ENCODE assay signal across 24 cellular contexts in the genomic region with DNA sequence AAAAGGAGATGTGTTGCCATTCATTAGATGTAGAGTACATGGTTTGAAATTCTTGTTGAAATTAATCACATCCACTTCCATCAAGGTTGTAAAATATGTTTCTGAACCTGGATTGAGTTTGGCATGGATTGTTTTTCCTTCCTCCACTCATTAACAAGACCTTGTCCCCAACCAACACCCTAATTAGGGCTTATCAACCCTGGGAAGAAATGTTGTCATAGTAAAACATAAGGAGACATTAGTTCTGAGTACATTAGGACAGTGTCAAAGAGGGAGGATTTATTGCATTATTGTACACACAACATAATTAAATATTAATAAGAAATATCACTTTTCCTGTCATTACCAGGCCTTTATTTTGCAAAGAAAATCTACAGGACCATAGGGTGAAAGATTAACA. TPM values are rescaled to one million over a fixed set of nuclear protein-coding genes. Genes with fewer than 3 reads are reported as not detected.
DNase-seq lines count a peak whose midpoint lies in the region; ATAC-seq, FAIRE-seq and TF ChIP-seq lines count a peak whose summit lies in the region.
"Had no signal": no experiment of that assay in that cellular context is flagged by ENCODE, and none has a peak within 500 bp of the region (broad histone marks: within the 10 kb centered on the region; RNA-seq: fewer than 3 reads in every experiment).

No MANE protein-coding gene starts in this region.

- H3K27ac Mint-ChIP-seq in Calu3 (ENCODE audit: unreplicated experiment): peak overlapping the region; percentile 69
- H3K27ac Mint-ChIP-seq: CD14-positive monocyte; CD4-positive, alpha-beta memory T cell; CD8-positive, alpha-beta memory T cell had no signal

- H3K4me3 ChIP-seq in pancreas (no peak overlapping the region), small intestine (ENCODE audit: low read depth in 1 of 2, low read length in 2 of 2) (no peak overlapping the region)
- H3K4me3 ChIP-seq: A549, BLaER1 had no signal

- H3K27me3 ChIP-seq in pancreas: no peaks in the 10 kb centered on the region
- no peaks in the 10 kb centered on the region for H3K27me3 ChIP-seq in small intestine (ENCODE audit: control insufficient read depth in 2 of 2, insufficient read depth in 2 of 2, low read length in 2 of 2)
- H3K27me3 ChIP-seq: BLaER1 had no signal

- CTCF ChIA-PET in Calu3 (lab: Charles Lee): no interaction called here

- H3K9me3 Mint-ChIP-seq in Calu3 (ENCODE audit: low read depth, unreplicated experiment): peaks cover 4% of the 10 kb centered on the region

- no peak overlapping the region for H3K4me3 Mint-ChIP-seq in Calu3 (ENCODE audit: low read depth, unreplicated experiment)
- H3K4me3 Mint-ChIP-seq: CD14-positive monocyte; CD4-positive, alpha-beta memory T cell; CD4-positive, CD25-positive, alpha-beta regulatory T cell; CD8-positive, alpha-beta memory T cell had no signal

- TF ChIP-seq CTCF in Calu3 (IDR thresholded peaks at IDR 0.05; ENCODE audit: unreplicated experiment) (no peak), pancreas (IDR thresholded peaks at IDR 0.05) (no peak)

- H3K27ac ChIP-seq in pancreas (no peak overlapping the region), small intestine (ENCODE audit: low read depth in 1 of 2, low read length in 1 of 2) (no peak overlapping the region)
- H3K27ac ChIP-seq: 22Rv1, A549, BLaER1 had no signal

- no peak for DNase-seq in Calu3
- peak; percentile 6 for DNase-seq in NCI-H69 (lab: John Stamatoyannopoulos, UW)
- no peak for DNase-seq in pancreas
- peak; percentile 93 for DNase-seq in small intestine
- no peak for DNase-seq in NCI-H1694 treated with DMSO at 0.1 percent for 48 hours (lab: John Stamatoyannopoulos, UW)
- no peak for DNase-seq in AG08396 (ENCODE audit: low spot score)
- DNase-seq: BE2C; C1 segment of cervical spinal cord; CD4-positive, alpha-beta memory T cell; CD4-positive, CD25-positive, alpha-beta regulatory T cell; CD8-positive, alpha-beta memory T cell; COR-L47; DMS79 treated with DMSO at 0.1 percent for 48 hours; GF-D8 had no signal

- H3K4me1 ChIP-seq in pancreas: peaks cover 0 to 3% (median 0%) of the 10 kb centered on the region in 3 donors
- H3K4me1 ChIP-seq in small intestine (ENCODE audit: control insufficient read depth in 2 of 2, insufficient read depth in 1 of 2, low read depth in 1 of 2, low read length in 1 of 2): peaks cover 2 to 4% of the 10 kb centered on the region in 2 donors
- H3K4me1 ChIP-seq: A549, BE2C, BLaER1 had no signal

- no peaks in the 10 kb centered on the region for H3K27me3 Mint-ChIP-seq in Calu3 (ENCODE audit: unreplicated experiment)
- H3K27me3 Mint-ChIP-seq: CD4-positive, alpha-beta memory T cell; CD4-positive, CD25-positive, alpha-beta regulatory T cell had no signal

- intact Hi-C loops in Calu3 (cut with micrococcal nuclease; ENCODE audit: unreplicated experiment): loop anchor here (5.0 kb wide), 1 partner anchor 47 kb away; no protein-coding TSS in a partner anchor
- intact Hi-C loops in pancreas (cut with DNase I): no loop called here

- no peaks in the 10 kb centered on the region for H3K9me3 ChIP-seq in pancreas
- no peaks in the 10 kb centered on the region for H3K9me3 ChIP-seq in small intestine (ENCODE audit: control insufficient read depth, low read depth)
- H3K9me3 ChIP-seq: A549, BE2C, BLaER1 had no signal

- H3K36me3 ChIP-seq in pancreas (no peaks in the 10 kb centered on the region), small intestine (ENCODE audit: control insufficient read depth in 2 of 2, insufficient read depth in 2 of 2, low read length in 2 of 2) (no peaks in the 10 kb centered on the region)
- H3K36me3 ChIP-seq: BE2C, BLaER1 had no signal

- peaks cover 40% of the 10 kb centered on the region for H3K4me1 Mint-ChIP-seq in Calu3 (ENCODE audit: low read depth, unreplicated experiment)
- H3K4me1 Mint-ChIP-seq: CD14-positive monocyte; CD4-positive, alpha-beta memory T cell; CD4-positive, CD25-positive, alpha-beta regulatory T cell; CD8-positive, alpha-beta memory T cell had no signal

- BruUV-seq in Calu3 (replicated peaks; lab: Mats Ljungman, UMichigan): no TSS peak

- peak in 3 of 4 donors; percentile 43 to 62 (median 55) for ATAC-seq in pancreas
- no peak for ATAC-seq in HG02870 (IDR thresholded peaks at IDR 0.05; ENCODE audit: unreplicated experiment)
- ATAC-seq: A549 had no signal

- H3K36me3 Mint-ChIP-seq in Calu3 (ENCODE audit: insufficient read depth, unreplicated experiment): no peaks in the 10 kb centered on the region
- H3K36me3 Mint-ChIP-seq: CD14-positive monocyte; CD4-positive, alpha-beta memory T cell; CD4-positive, CD25-positive, alpha-beta regulatory T cell; CD8-positive, alpha-beta memory T cell had no signal

- FAIRE-seq in pancreas (lab: Jason Lieb, UNC) (no peak), small intestine (lab: Jason Lieb, UNC) (peak; percentile 92)
- FAIRE-seq: A549, D721Med, G401.6, GM12891, GM19239 had no signal

RNA-seq across cellular contexts. Expression of a gene that starts 30.2 kb away (rescaled TPM):
- total RNA-seq in Calu3 (2022) (3.7 and 3.9 TPM in 2 replicates), pancreas (1 to 10 TPM; 1.0 to 5.3 (median 3.7) TPM)
- polyA plus RNA-seq in pancreas (1 to 10 TPM; 1.7 to 5.2 TPM), small intestine (1 to 10 TPM in 1 of 3 donors, under 1 TPM in 2; 0.27 to 1.6 (median 1.00) TPM)
- total RNA-seq: A172; CD4-positive, alpha-beta memory T cell; CD4-positive, CD25-positive, alpha-beta regulatory T cell; CD8-positive, alpha-beta memory T cell had no signal
- polyA plus RNA-seq: CD14-positive monocyte; CD4-positive, alpha-beta memory T cell; CD4-positive, CD25-positive, alpha-beta regulatory T cell; CD8-positive, alpha-beta memory T cell had no signal

Comparison
In these comparisons a context has a peak if more than half of its experiments do, and no peak if none do; other contexts are left out.
1. DNase-seq: peak in NCI-H69 (single experiment) and small intestine (single experiment); none in Calu3 (single experiment), pancreas (0 of 6), NCI-H1694 treated with DMSO at 0.1 percent for 48 hours (single experiment) and AG08396 (single experiment).